ENCODE assay signal across 37 cellular contexts in the genomic region with DNA sequence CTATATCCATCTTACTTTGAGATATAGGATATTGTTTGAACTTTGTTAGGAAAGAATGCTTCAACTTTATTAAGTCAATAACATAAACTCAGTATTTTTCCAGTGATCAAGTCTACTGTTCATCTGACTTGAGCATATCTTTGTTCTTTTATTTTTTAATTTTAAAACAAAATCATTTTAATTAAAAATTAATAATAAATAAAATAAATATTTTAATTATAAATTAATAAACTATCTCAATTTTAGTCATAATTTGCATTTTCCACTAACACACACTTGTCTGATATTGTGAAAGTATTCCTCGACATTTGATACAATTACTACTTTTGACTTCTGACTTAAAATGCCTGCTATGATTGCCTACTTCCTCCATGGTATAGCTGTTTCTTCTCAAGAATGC.
"Had no signal": no experiment of that assay in that cellular context is flagged by ENCODE, and none has a peak within 500 bp of the region (broad histone marks: within the 10 kb centered on the region; RNA-seq: fewer than 3 reads in every experiment).

No MANE protein-coding gene starts in this region.

- H3K4me1 Mint-ChIP-seq: activated CD4-positive, alpha-beta memory T cell treated with anti-CD3 and anti-CD28 coated beads, Interleukin-2, amount 10 ng/mL, durations not matched to agents 7 days and 5 days; activated CD4-positive, alpha-beta T cell treated with anti-CD3 and anti-CD28 coated beads for 36 hours; activated CD4-positive, alpha-beta T cell treated with anti-CD3 and anti-CD28 coated beads, Interleukin-2, amount 10 ng/mL, durations not matched to agents 7 days and 5 days; activated CD8-positive, alpha-beta memory T cell treated with anti-CD3 and anti-CD28 coated beads, Interleukin-2, amount 10 ng/mL, durations not matched to agents 7 days and 5 days; activated naive CD4-positive, alpha-beta T cell treated with anti-CD3 and anti-CD28 coated beads, Interleukin-2, amount 10 ng/mL, durations not matched to agents 7 days and 5 days; activated naive CD4-positive, alpha-beta T cell treated with anti-CD3 and anti-CD28 coated beads, Interleukin-2, amount 50 U/mL, for 24 hours; activated naive CD8-positive, alpha-beta T cell treated with anti-CD3 and anti-CD28 coated beads, Interleukin-2, amount 10 ng/mL, durations not matched to agents 7 days and 5 days; activated naive CD8-positive, alpha-beta T cell treated with anti-CD3 and anti-CD28 coated beads, Interleukin-2, amount 50 U/mL, for 24 hours; brain; central memory CD8-positive, alpha-beta T cell had no signal

- DNase-seq: activated CD4-positive, alpha-beta memory T cell treated with anti-CD3 and anti-CD28 coated beads, Interleukin-2, amount 10 ng/mL, durations not matched to agents 7 days and 5 days; activated CD4-positive, alpha-beta T cell treated with anti-CD3 and anti-CD28 coated beads for 1 hour; activated CD4-positive, alpha-beta T cell treated with anti-CD3 and anti-CD28 coated beads for 36 hours; activated CD4-positive, alpha-beta T cell treated with anti-CD3 and anti-CD28 coated beads for 48 hours; activated CD4-positive, alpha-beta T cell treated with anti-CD3 and anti-CD28 coated beads, Interleukin-2, amount 10 ng/mL, durations not matched to agents 7 days and 5 days; activated CD4-positive, alpha-beta T cell treated with anti-CD3 and anti-CD28 coated beads, Interleukin-2, amount 50 U/mL, for 48 hours; activated CD4-positive, CD25-positive, alpha-beta regulatory T cell; activated CD8-positive, alpha-beta memory T cell treated with anti-CD3 and anti-CD28 coated beads for 24 hours; activated CD8-positive, alpha-beta memory T cell treated with anti-CD3 and anti-CD28 coated beads, Interleukin-2, amount 10 ng/mL, durations not matched to agents 7 days and 5 days; activated CD8-positive, alpha-beta memory T cell treated with anti-CD3 and anti-CD28 coated beads, Interleukin-2, amount 50 U/mL, for 48 hours; activated CD8-positive, alpha-beta T cell treated with anti-CD3 and anti-CD28 coated beads, Interleukin-2, amount 10 ng/mL, durations not matched to agents 7 days and 5 days; activated effector memory CD4-positive, alpha-beta T cell treated with Interleukin-2 at 50 U/mL for 16 hours; activated gamma-delta T cell; activated naive CD4-positive, alpha-beta T cell treated with anti-CD3 and anti-CD28 coated beads, Interleukin-2, amount 10 ng/mL, durations not matched to agents 7 days and 5 days; activated naive CD4-positive, alpha-beta T cell treated with Interleukin-2 at 50 U/mL for 16 hours; activated naive CD8-positive, alpha-beta T cell treated with anti-CD3 and anti-CD28 coated beads, Interleukin-2, amount 10 ng/mL, durations not matched to agents 7 days and 5 days; activated naive CD8-positive, alpha-beta T cell treated with anti-CD3 and anti-CD28 coated beads, Interleukin-2, amount 50 U/mL, for 24 hours; activated T-cell treated with anti-CD3 and anti-CD28 coated beads, Interleukin-2, amount 50 U/mL, for 24 hours; activated T-cell treated with anti-CD3 and anti-CD28 coated beads, Interleukin-2, amount 50 U/mL, for 48 hours; amygdala; anterior cingulate cortex; caudate nucleus; cerebellar nuclear complex; T-helper 2 cell; T-helper 9 cell had no signal

- FAIRE-seq: bronchial epithelial cell had no signal

- H3K4me3 ChIP-seq: ascending aorta, cardiac muscle cell had no signal

- ATAC-seq: activated CD4-positive, alpha-beta T cell treated with anti-CD3 and anti-CD28 coated beads for 36 hours; activated CD4-positive, CD25-positive, alpha-beta regulatory T cell treated with anti-CD3 and anti-CD28 coated beads, Interleukin-2, amount 50 U/mL, for 24 hours; activated CD8-positive, alpha-beta memory T cell treated with anti-CD3 and anti-CD28 coated beads, Interleukin-2, amount 10 ng/mL, durations not matched to agents 7 days and 5 days; activated CD8-positive, alpha-beta T cell treated with anti-CD3 and anti-CD28 coated beads, Interleukin-2, amount 10 ng/mL, durations not matched to agents 7 days and 5 days; activated naive CD8-positive, alpha-beta T cell treated with anti-CD3 and anti-CD28 coated beads, Interleukin-2, amount 50 U/mL, for 24 hours had no signal

- H3K27ac Mint-ChIP-seq: activated CD4-positive, alpha-beta memory T cell treated with anti-CD3 and anti-CD28 coated beads, Interleukin-2, amount 10 ng/mL, durations not matched to agents 7 days and 5 days; activated CD4-positive, alpha-beta T cell treated with anti-CD3 and anti-CD28 coated beads for 36 hours; activated CD4-positive, alpha-beta T cell treated with anti-CD3 and anti-CD28 coated beads, Interleukin-2, amount 10 ng/mL, durations not matched to agents 7 days and 5 days; activated CD8-positive, alpha-beta memory T cell treated with anti-CD3 and anti-CD28 coated beads, Interleukin-2, amount 10 ng/mL, durations not matched to agents 7 days and 5 days; activated CD8-positive, alpha-beta T cell treated with anti-CD3 and anti-CD28 coated beads, Interleukin-2, amount 10 ng/mL, durations not matched to agents 7 days and 5 days; activated naive CD4-positive, alpha-beta T cell treated with anti-CD3 and anti-CD28 coated beads, Interleukin-2, amount 10 ng/mL, durations not matched to agents 7 days and 5 days; activated naive CD4-positive, alpha-beta T cell treated with anti-CD3 and anti-CD28 coated beads, Interleukin-2, amount 50 U/mL, for 24 hours; activated naive CD8-positive, alpha-beta T cell; activated naive CD8-positive, alpha-beta T cell treated with anti-CD3 and anti-CD28 coated beads, Interleukin-2, amount 10 ng/mL, durations not matched to agents 7 days and 5 days; activated naive CD8-positive, alpha-beta T cell treated with anti-CD3 and anti-CD28 coated beads, Interleukin-2, amount 50 U/mL, for 24 hours; activated T-cell treated with anti-CD3 and anti-CD28 coated beads, Interleukin-2, amount 50 U/mL, for 24 hours; activated T-helper 2 cell treated with anti-CD3 and anti-CD28 coated beads, Interferon-gamma antibody, Interleukin-2, Interleukin-4, amounts not matched to agents 10 μg/mL and 5 μg/mL and 100 μg/mL, durations not matched to agents 14 hours and 24 hours and 36 hours; brain; T-helper 1 cell treated with Interleukin-12 subunit alpha and Interleukin-12 subunit beta and Interleukin-4 antibody, amounts not matched to agents 30 μg/mL and 1 μg/mL, for 36 hours; T-helper 2 cell treated with Interferon-gamma antibody and Interleukin-4, amounts not matched to agents 5 μg/mL and 100 μg/mL, for 36 hours had no signal

- H3K36me3 Mint-ChIP-seq: activated CD8-positive, alpha-beta memory T cell treated with anti-CD3 and anti-CD28 coated beads, Interleukin-2, amount 10 ng/mL, durations not matched to agents 7 days and 5 days; activated naive CD4-positive, alpha-beta T cell treated with anti-CD3 and anti-CD28 coated beads, Interleukin-2, amount 10 ng/mL, durations not matched to agents 7 days and 5 days; activated naive CD4-positive, alpha-beta T cell treated with anti-CD3 and anti-CD28 coated beads, Interleukin-2, amount 50 U/mL, for 24 hours; activated naive CD8-positive, alpha-beta T cell; activated naive CD8-positive, alpha-beta T cell treated with anti-CD3 and anti-CD28 coated beads, Interleukin-2, amount 10 ng/mL, durations not matched to agents 7 days and 5 days; brain had no signal

- H3K27me3 Mint-ChIP-seq: activated CD4-positive, alpha-beta memory T cell treated with anti-CD3 and anti-CD28 coated beads, Interleukin-2, amount 10 ng/mL, durations not matched to agents 7 days and 5 days; activated CD4-positive, alpha-beta T cell treated with anti-CD3 and anti-CD28 coated beads for 36 hours; activated CD4-positive, alpha-beta T cell treated with anti-CD3 and anti-CD28 coated beads, Interleukin-2, amount 10 ng/mL, durations not matched to agents 7 days and 5 days; activated CD8-positive, alpha-beta memory T cell treated with anti-CD3 and anti-CD28 coated beads, Interleukin-2, amount 10 ng/mL, durations not matched to agents 7 days and 5 days; activated naive CD4-positive, alpha-beta T cell treated with anti-CD3 and anti-CD28 coated beads, Interleukin-2, amount 10 ng/mL, durations not matched to agents 7 days and 5 days; activated naive CD4-positive, alpha-beta T cell treated with anti-CD3 and anti-CD28 coated beads, Interleukin-2, amount 50 U/mL, for 24 hours; activated naive CD8-positive, alpha-beta T cell; activated naive CD8-positive, alpha-beta T cell treated with anti-CD3 and anti-CD28 coated beads, Interleukin-2, amount 10 ng/mL, durations not matched to agents 7 days and 5 days; activated naive CD8-positive, alpha-beta T cell treated with anti-CD3 and anti-CD28 coated beads, Interleukin-2, amount 50 U/mL, for 24 hours; activated T-cell treated with anti-CD3 and anti-CD28 coated beads, Interleukin-2, amount 50 U/mL, for 24 hours; brain; central memory CD8-positive, alpha-beta T cell had no signal

- H3K27me3 ChIP-seq: ascending aorta, cardiac muscle cell had no signal

- H3K27ac ChIP-seq: ascending aorta, cardiac muscle cell, VCaP had no signal

- H3K9me3 Mint-ChIP-seq: activated CD4-positive, alpha-beta memory T cell treated with anti-CD3 and anti-CD28 coated beads, Interleukin-2, amount 10 ng/mL, durations not matched to agents 7 days and 5 days; activated CD4-positive, alpha-beta T cell treated with anti-CD3 and anti-CD28 coated beads, Interleukin-2, amount 10 ng/mL, durations not matched to agents 7 days and 5 days; activated naive CD4-positive, alpha-beta T cell treated with anti-CD3 and anti-CD28 coated beads, Interleukin-2, amount 10 ng/mL, durations not matched to agents 7 days and 5 days; activated naive CD8-positive, alpha-beta T cell treated with anti-CD3 and anti-CD28 coated beads, Interleukin-2, amount 10 ng/mL, durations not matched to agents 7 days and 5 days; activated naive CD8-positive, alpha-beta T cell treated with anti-CD3 and anti-CD28 coated beads, Interleukin-2, amount 50 U/mL, for 24 hours; activated T-cell treated with anti-CD3 and anti-CD28 coated beads, Interleukin-2, amount 50 U/mL, for 24 hours; brain; T-helper 1 cell treated with Interleukin-12 subunit alpha and Interleukin-12 subunit beta and Interleukin-4 antibody, amounts not matched to agents 30 μg/mL and 1 μg/mL, for 36 hours; T-helper 2 cell treated with Interferon-gamma antibody and Interleukin-4, amounts not matched to agents 5 μg/mL and 100 μg/mL, for 36 hours had no signal

- H3K9me3 ChIP-seq: ascending aorta had no signal

- H3K4me3 Mint-ChIP-seq: activated CD4-positive, alpha-beta memory T cell treated with anti-CD3 and anti-CD28 coated beads, Interleukin-2, amount 10 ng/mL, durations not matched to agents 7 days and 5 days; activated CD4-positive, alpha-beta T cell treated with anti-CD3 and anti-CD28 coated beads for 36 hours; activated CD4-positive, alpha-beta T cell treated with anti-CD3 and anti-CD28 coated beads, Interleukin-2, amount 10 ng/mL, durations not matched to agents 7 days and 5 days; activated CD8-positive, alpha-beta memory T cell treated with anti-CD3 and anti-CD28 coated beads, Interleukin-2, amount 10 ng/mL, durations not matched to agents 7 days and 5 days; activated CD8-positive, alpha-beta T cell treated with anti-CD3 and anti-CD28 coated beads, Interleukin-2, amount 10 ng/mL, durations not matched to agents 7 days and 5 days; activated naive CD4-positive, alpha-beta T cell treated with anti-CD3 and anti-CD28 coated beads, Interleukin-2, amount 10 ng/mL, durations not matched to agents 7 days and 5 days; activated naive CD4-positive, alpha-beta T cell treated with anti-CD3 and anti-CD28 coated beads, Interleukin-2, amount 50 U/mL, for 24 hours; activated naive CD8-positive, alpha-beta T cell; activated naive CD8-positive, alpha-beta T cell treated with anti-CD3 and anti-CD28 coated beads, Interleukin-2, amount 10 ng/mL, durations not matched to agents 7 days and 5 days; activated naive CD8-positive, alpha-beta T cell treated with anti-CD3 and anti-CD28 coated beads, Interleukin-2, amount 50 U/mL, for 24 hours; activated T-cell treated with anti-CD3 and anti-CD28 coated beads, Interleukin-2, amount 50 U/mL, for 24 hours; brain; central memory CD8-positive, alpha-beta T cell; T-helper 1 cell treated with Interleukin-12 subunit alpha and Interleukin-12 subunit beta and Interleukin-4 antibody, amounts not matched to agents 30 μg/mL and 1 μg/mL, for 36 hours; T-helper 2 cell treated with Interferon-gamma antibody and Interleukin-4, amounts not matched to agents 5 μg/mL and 100 μg/mL, for 36 hours had no signal

- H3K36me3 ChIP-seq: ascending aorta, cardiac muscle cell had no signal

- H3K4me1 ChIP-seq: ascending aorta had no signal
